ENCODE assay signal across 28 cellular contexts in the genomic region with DNA sequence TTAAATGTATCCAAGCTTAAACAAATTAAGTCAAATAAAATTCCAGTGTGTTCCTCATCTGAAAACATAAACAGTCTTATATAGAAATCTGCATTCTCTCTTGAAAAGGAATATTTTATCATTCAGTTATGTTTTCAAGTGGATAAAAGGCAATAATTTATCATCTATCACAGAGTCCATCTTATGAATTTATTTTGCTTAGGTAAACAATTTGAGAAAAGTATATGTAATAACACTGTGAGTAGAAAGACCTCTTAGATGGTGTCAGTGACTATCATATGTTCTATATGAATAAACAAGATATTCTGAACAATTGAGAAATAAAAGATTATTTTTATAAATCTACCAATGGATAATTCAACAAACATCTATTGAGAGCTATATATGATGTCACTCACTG.
"Had no signal": no experiment of that assay in that cellular context is flagged by ENCODE, and none has a peak within 500 bp of the region (broad histone marks: within the 10 kb centered on the region; RNA-seq: fewer than 3 reads in every experiment).

No MANE protein-coding gene starts in this region.

- H3K4me1 ChIP-seq: colonic mucosa, esophagus muscularis mucosa, esophagus squamous epithelium, foreskin keratinocyte, gastrocnemius medialis, gastroesophageal sphincter, heart left ventricle, heart right ventricle had no signal

- FAIRE-seq: colon, endometrium, endothelial cell of umbilical vein, frontal cortex had no signal

- DNase-seq: colonic mucosa; cortex of kidney; dermis blood vessel endothelial cell; dorsolateral prefrontal cortex; effector CD4-positive, alpha-beta T cell; effector CD8-positive, alpha-beta T cell; effector memory CD4-positive, alpha-beta T cell; effector memory CD8-positive, alpha-beta T cell; endodermal cell; erythroblast; esophagus squamous epithelium; foreskin fibroblast; foreskin keratinocyte; foreskin melanocyte; gastrocnemius medialis; glutamatergic neuron; head of caudate nucleus; heart left ventricle; heart right ventricle had no signal

- H3K4me3 ChIP-seq: colonic mucosa, coronary artery, dorsolateral prefrontal cortex, esophagus muscularis mucosa, esophagus squamous epithelium, gastrocnemius medialis, gastroesophageal sphincter, heart left ventricle, heart right ventricle had no signal

- H3K36me3 ChIP-seq: colonic mucosa, esophagus muscularis mucosa, esophagus squamous epithelium, gastrocnemius medialis, gastroesophageal sphincter, heart left ventricle, heart right ventricle had no signal

- H3K27ac ChIP-seq: colonic mucosa, coronary artery, dorsolateral prefrontal cortex, epithelial cell of prostate, esophagus muscularis mucosa, esophagus squamous epithelium, foreskin keratinocyte, gastrocnemius medialis, gastroesophageal sphincter, heart left ventricle, heart right ventricle had no signal

- H3K9me3 ChIP-seq: colonic mucosa, esophagus squamous epithelium, gastrocnemius medialis had no signal

- ATAC-seq: effector memory CD8-positive, alpha-beta T cell; esophagus mucosa; foreskin keratinocyte; gastrocnemius medialis; gastroesophageal sphincter; heart left ventricle; heart right ventricle had no signal

- H3K27me3 ChIP-seq: colonic mucosa, dorsolateral prefrontal cortex, esophagus muscularis mucosa, esophagus squamous epithelium, foreskin keratinocyte, gastrocnemius medialis, gastroesophageal sphincter, heart left ventricle, heart right ventricle had no signal
